In genomic region chr13:110642291-110642981, GRCh38 we compare ENCODE assay signal across 21 cellular contexts.
"Had no signal": no experiment of that assay in that cellular context is flagged by ENCODE, and none has a peak within 500 bp of the region (broad histone marks: within the 10 kb centered on the region; RNA-seq: fewer than 3 reads in every experiment).

No MANE protein-coding gene starts in this region.

- H3K27me3 ChIP-seq: breast epithelium, esophagus muscularis mucosa, ovary, right atrium auricular region, suprapubic skin, tibial nerve, vagina had no signal

- H3K4me1 ChIP-seq: breast epithelium had no signal

- H3K36me3 Mint-ChIP-seq: activated naive CD8-positive, alpha-beta T cell had no signal

- H3K4me3 Mint-ChIP-seq: activated CD4-positive, alpha-beta memory T cell treated with anti-CD3 and anti-CD28 coated beads for 36 hours; activated naive CD8-positive, alpha-beta T cell; activated T-helper 17 cell treated with anti-CD3 and anti-CD28 coated beads, Interleukin-2, amount 50 U/mL, for 72 hours; central memory CD8-positive, alpha-beta T cell; neural crest cell; stimulated activated naive CD8-positive, alpha-beta T cell treated with anti-CD3 and anti-CD28 coated beads, Interleukin-15, Interleukin-2, amounts not matched to agents 100 ng/mL and 50 ng/mL, for 24 hours; T-helper 1 cell treated with Interleukin-12 subunit alpha and Interleukin-12 subunit beta and Interleukin-4 antibody, amounts not matched to agents 30 μg/mL and 1 μg/mL, for 36 hours had no signal

- H3K9me3 ChIP-seq: breast epithelium, esophagus muscularis mucosa, left ventricle myocardium inferior, ovary, psoas muscle, right atrium auricular region, suprapubic skin, tibial nerve, vagina had no signal

- H3K36me3 ChIP-seq: breast epithelium, ovary had no signal

- ATAC-seq: activated T-helper 17 cell treated with anti-CD3 and anti-CD28 coated beads, Interleukin-2, amount 50 U/mL, for 72 hours; psoas muscle had no signal

- DNase-seq: activated CD4-positive, alpha-beta memory T cell treated with anti-CD3 and anti-CD28 coated beads for 36 hours; activated CD4-positive, alpha-beta T cell treated with anti-CD3 and anti-CD28 coated beads for 48 hours; effector memory CD4-positive, alpha-beta T cell; hypothalamus; left ventricle myocardium inferior; ovary; psoas muscle; stimulated activated CD4-positive, alpha-beta T cell treated with anti-CD3 and anti-CD28 coated beads, Interleukin-12 subunit alpha, Interleukin-12 subunit beta, amount 100 ng/mL, for 4 hours; stimulated activated CD4-positive, alpha-beta T cell treated with anti-CD3 and anti-CD28 coated beads, Interleukin-4, amount 100 ng/mL, for 4 hours had no signal

- H3K4me3 ChIP-seq: breast epithelium, esophagus muscularis mucosa, left ventricle myocardium inferior, ovary, psoas muscle, right atrium auricular region, suprapubic skin, tibial nerve, vagina had no signal

- H3K27ac ChIP-seq: psoas muscle, suprapubic skin, vagina had no signal

- H3K27me3 Mint-ChIP-seq: activated CD4-positive, alpha-beta memory T cell treated with anti-CD3 and anti-CD28 coated beads for 36 hours; activated naive CD8-positive, alpha-beta T cell; activated T-helper 17 cell treated with anti-CD3 and anti-CD28 coated beads, Interleukin-2, amount 50 U/mL, for 72 hours; central memory CD8-positive, alpha-beta T cell; stimulated activated naive CD8-positive, alpha-beta T cell treated with anti-CD3 and anti-CD28 coated beads, Interleukin-15, Interleukin-2, amounts not matched to agents 100 ng/mL and 50 ng/mL, for 24 hours had no signal

- H3K9me3 Mint-ChIP-seq: activated CD4-positive, alpha-beta memory T cell treated with anti-CD3 and anti-CD28 coated beads for 36 hours; activated T-helper 17 cell treated with anti-CD3 and anti-CD28 coated beads, Interleukin-2, amount 50 U/mL, for 72 hours; central memory CD8-positive, alpha-beta T cell; neural crest cell; stimulated activated naive CD8-positive, alpha-beta T cell treated with anti-CD3 and anti-CD28 coated beads, Interleukin-15, Interleukin-2, amounts not matched to agents 100 ng/mL and 50 ng/mL, for 24 hours; T-helper 1 cell treated with Interleukin-12 subunit alpha and Interleukin-12 subunit beta and Interleukin-4 antibody, amounts not matched to agents 30 μg/mL and 1 μg/mL, for 36 hours had no signal

- H3K4me1 Mint-ChIP-seq: activated T-helper 17 cell treated with anti-CD3 and anti-CD28 coated beads, Interleukin-2, amount 50 U/mL, for 72 hours; central memory CD8-positive, alpha-beta T cell had no signal

- H3K27ac Mint-ChIP-seq: activated CD4-positive, alpha-beta memory T cell treated with anti-CD3 and anti-CD28 coated beads for 36 hours; activated naive CD8-positive, alpha-beta T cell; activated T-helper 17 cell treated with anti-CD3 and anti-CD28 coated beads, Interleukin-2, amount 50 U/mL, for 72 hours; stimulated activated naive CD8-positive, alpha-beta T cell treated with anti-CD3 and anti-CD28 coated beads, Interleukin-15, Interleukin-2, amounts not matched to agents 100 ng/mL and 50 ng/mL, for 24 hours; T-helper 1 cell treated with Interleukin-12 subunit alpha and Interleukin-12 subunit beta and Interleukin-4 antibody, amounts not matched to agents 30 μg/mL and 1 μg/mL, for 36 hours had no signal
